8 cellular contexts compared by ENCODE assay signal in genomic region chr2:202238234-202239197, GRCh38. TPM values are rescaled to one million over a fixed set of nuclear protein-coding genes. Genes with fewer than 3 reads are reported as not detected.
DNase-seq lines count a peak whose midpoint lies in the region; ATAC-seq and TF ChIP-seq lines count a peak whose summit lies in the region.

SUMO1 (minus strand) TSS chr2:202238597; CDS start chr2:202238451, 146 bp downstream.

- peaks cover 54% of the 10 kb centered on the region for H3K79me2 ChIP-seq in PC-3 (ENCODE audit: low read length)

- TSS peak; percentile 98 for BruUV-seq in PC-3 (replicated peaks; lab: Mats Ljungman, UMichigan)

- peaks cover 16% of the 10 kb centered on the region for H4K20me1 ChIP-seq in PC-3 (ENCODE audit: low read length)

- ATAC-seq in GM21576 (IDR thresholded peaks at IDR 0.05; ENCODE audit: unreplicated experiment) (peak; percentile 96), PC-3 (peak; percentile 93)

- H3K36me3 ChIP-seq in PC-3 (ENCODE audit: low read depth, low read length) = no peaks in the 10 kb centered on the region

- no peak for TF ChIP-seq RAD21 in Ishikawa (IDR thresholded peaks at IDR 0.05; ENCODE audit: low read depth)

- TF ChIP-seq CTCF in PC-3 (conservative IDR thresholded peaks at IDR 0.05; ENCODE audit: low read depth, low read length) = no peak

- CTCF ChIA-PET in PC-3 (lab: Charles Lee) = no interaction called here

- H2AFZ ChIP-seq in PC-3 (ENCODE audit: low read length) = peak within 1 kb of the TSS; percentile 96

- intact Hi-C loops in PC-3 (cut with micrococcal nuclease) = no loop called here

- TF ChIP-seq EP300 in Ishikawa (IDR thresholded peaks at IDR 0.05; ENCODE audit: borderline replicate concordance) = no peak

- POLR2A ChIA-PET in PC-3 (lab: Charles Lee; ENCODE audit: unreplicated experiment) = interaction anchor here (0.6 to 0.7 kb wide), 2 partner anchors 33 to 1093 kb away, joined by 3 to 4 read pairs; no protein-coding TSS in a partner anchor

- H3K4me1 ChIP-seq in PC-3 (ENCODE audit: insufficient read depth, low read length) (peaks cover 13% of the 10 kb centered on the region), mononuclear cell (ENCODE audit: insufficient read depth, low read length) (peaks cover 25% of the 10 kb centered on the region)

- H3K9ac ChIP-seq in PC-3 (ENCODE audit: low read length) = peak within 1 kb of the TSS; percentile 77

- peak within 1 kb of the TSS; percentile 90 for H3K4me3 ChIP-seq in PC-3 (ENCODE audit: low read length)
- H3K4me3 ChIP-seq in mononuclear cell (ENCODE audit: low read length) = peak within 1 kb of the TSS; percentile 81

- H3F3A ChIP-seq in PC-3 (ENCODE audit: low read length, unreplicated experiment) = no peaks in the 10 kb centered on the region

- H3K27me3 ChIP-seq in PC-3 (ENCODE audit: low read length) = no peaks in the 10 kb centered on the region
- H3K27me3 ChIP-seq in mononuclear cell (ENCODE audit: insufficient read depth, low read length) = no peaks in the 10 kb centered on the region

- peak; percentile 82 for DNase-seq in DMS114 treated with DMSO at 0.1 percent for 48 hours (lab: John Stamatoyannopoulos, UW; ENCODE audit: unreplicated experiment)
- DNase-seq in PC-3 = peak; percentile 91
- peak; percentile 86 for DNase-seq in activated T-cell treated with anti-CD3 and anti-CD28 coated beads for 48 hours (ENCODE audit: low read depth)
- no peak for DNase-seq in epithelial cell of prostate (ENCODE audit: low read depth, low spot score)
- peak; percentile 77 to 78 for DNase-seq in stimulated activated CD8-positive, alpha-beta memory T cell treated with anti-CD3 and anti-CD28 coated beads, Interleukin-4, amount 100 ng/mL, for 1 hour (ENCODE audit: low read depth in 2 of 2, low spot score in 1 of 2)

- H3K27ac ChIP-seq in PC-3 (ENCODE audit: low read length) (no peak within 1 kb of the TSS), epithelial cell of prostate (peak within 1 kb of the TSS; percentile 75)

- H3K4me2 ChIP-seq in PC-3 (ENCODE audit: low read length) = peak within 1 kb of the TSS; percentile 85

- no peaks in the 10 kb centered on the region for H3K9me2 ChIP-seq in PC-3 (replicated peaks; ENCODE audit: low read length)

- H3K9me3 ChIP-seq in PC-3 (ENCODE audit: low read length) (no peaks in the 10 kb centered on the region), mononuclear cell (ENCODE audit: low read depth, low read length) (no peaks in the 10 kb centered on the region)

TF ChIP-seq in Ishikawa, 13 proteins besides CTCF, POLR2A, EP300 and RAD21:
- peak; percentile 66; the same call in 1 of the 2 replicates for TF ChIP-seq TAF1 (IDR thresholded peaks at IDR 0.05; ENCODE audit: low read depth)
- no peak; the same call in none of the 2 replicates for TF ChIP-seq YY1 (IDR thresholded peaks at IDR 0.05; ENCODE audit: low read depth)
- TF ChIP-seq NFIC (IDR thresholded peaks at IDR 0.05) = no peak
- TF ChIP-seq TEAD4 (IDR thresholded peaks at IDR 0.05) = no peak
- no peak for TF ChIP-seq FOXM1 (IDR thresholded peaks at IDR 0.05; ENCODE audit: borderline replicate concordance, low read depth)
- no peak for TF ChIP-seq TCF12 (IDR thresholded peaks at IDR 0.05; ENCODE audit: low read depth)
- no peak; the same call in 1 of the 2 replicates for TF ChIP-seq CEBPB (IDR thresholded peaks at IDR 0.05)
- TF ChIP-seq CREB1 (IDR thresholded peaks at IDR 0.05; ENCODE audit: low read depth) = peak; percentile 73
- TF ChIP-seq EGR1 (IDR thresholded peaks at IDR 0.05) = no peak
- TF ChIP-seq ZBTB7A (IDR thresholded peaks at IDR 0.05; ENCODE audit: low read depth) = no peak
- TF ChIP-seq, protein P1, sequence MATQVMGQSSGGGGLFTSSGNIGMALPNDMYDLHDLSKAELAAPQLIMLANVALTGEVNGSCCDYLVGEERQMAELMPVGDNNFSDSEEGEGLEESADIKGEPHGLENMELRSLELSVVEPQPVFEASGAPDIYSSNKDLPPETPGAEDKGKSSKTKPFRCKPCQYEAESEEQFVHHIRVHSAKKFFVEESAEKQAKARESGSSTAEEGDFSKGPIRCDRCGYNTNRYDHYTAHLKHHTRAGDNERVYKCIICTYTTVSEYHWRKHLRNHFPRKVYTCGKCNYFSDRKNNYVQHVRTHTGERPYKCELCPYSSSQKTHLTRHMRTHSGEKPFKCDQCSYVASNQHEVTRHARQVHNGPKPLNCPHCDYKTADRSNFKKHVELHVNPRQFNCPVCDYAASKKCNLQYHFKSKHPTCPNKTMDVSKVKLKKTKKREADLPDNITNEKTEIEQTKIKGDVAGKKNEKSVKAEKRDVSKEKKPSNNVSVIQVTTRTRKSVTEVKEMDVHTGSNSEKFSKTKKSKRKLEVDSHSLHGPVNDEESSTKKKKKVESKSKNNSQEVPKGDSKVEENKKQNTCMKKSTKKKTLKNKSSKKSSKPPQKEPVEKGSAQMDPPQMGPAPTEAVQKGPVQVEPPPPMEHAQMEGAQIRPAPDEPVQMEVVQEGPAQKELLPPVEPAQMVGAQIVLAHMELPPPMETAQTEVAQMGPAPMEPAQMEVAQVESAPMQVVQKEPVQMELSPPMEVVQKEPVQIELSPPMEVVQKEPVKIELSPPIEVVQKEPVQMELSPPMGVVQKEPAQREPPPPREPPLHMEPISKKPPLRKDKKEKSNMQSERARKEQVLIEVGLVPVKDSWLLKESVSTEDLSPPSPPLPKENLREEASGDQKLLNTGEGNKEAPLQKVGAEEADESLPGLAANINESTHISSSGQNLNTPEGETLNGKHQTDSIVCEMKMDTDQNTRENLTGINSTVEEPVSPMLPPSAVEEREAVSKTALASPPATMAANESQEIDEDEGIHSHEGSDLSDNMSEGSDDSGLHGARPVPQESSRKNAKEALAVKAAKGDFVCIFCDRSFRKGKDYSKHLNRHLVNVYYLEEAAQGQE (IDR thresholded peaks at IDR 0.05; ENCODE audit: low read depth) = no peak
- TF ChIP-seq, protein P2, sequence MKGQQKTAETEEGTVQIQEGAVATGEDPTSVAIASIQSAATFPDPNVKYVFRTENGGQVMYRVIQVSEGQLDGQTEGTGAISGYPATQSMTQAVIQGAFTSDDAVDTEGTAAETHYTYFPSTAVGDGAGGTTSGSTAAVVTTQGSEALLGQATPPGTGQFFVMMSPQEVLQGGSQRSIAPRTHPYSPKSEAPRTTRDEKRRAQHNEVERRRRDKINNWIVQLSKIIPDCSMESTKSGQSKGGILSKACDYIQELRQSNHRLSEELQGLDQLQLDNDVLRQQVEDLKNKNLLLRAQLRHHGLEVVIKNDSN (IDR thresholded peaks at IDR 0.05) = no peak
- peak; percentile 76 for TF ChIP-seq MAX (IDR thresholded peaks at IDR 0.05)
TF ChIP-seq in Ishikawa: peak in this region for 3.

RNA-seq across cellular contexts. Expression of gene SUMO1, which starts in this region (rescaled TPM):
- total RNA-seq in PC-3 (2014; rRNA removed) (98.4 and 115 TPM in 2 replicates), mononuclear cell (100 TPM)
